In genomic region chr4:67520141-67520540, GRCh38 we compare ENCODE assay signal across 24 cellular contexts. TPM values are rescaled to one million over a fixed set of nuclear protein-coding genes. Genes with fewer than 3 reads are reported as not detected.
"Had no signal": no experiment of that assay in that cellular context is flagged by ENCODE, and none has a peak within 500 bp of the region (broad histone marks: within the 10 kb centered on the region; RNA-seq: fewer than 3 reads in every experiment).

No MANE protein-coding gene starts in this region.

- H3K27ac ChIP-seq: cardiac muscle cell, lower lobe of right lung, neural progenitor cell, SJSA1 had no signal

- H3K4me1 ChIP-seq: neural progenitor cell had no signal

- H3K27me3 ChIP-seq: cardiac muscle cell, neural progenitor cell had no signal

- H3K4me1 Mint-ChIP-seq: neural progenitor cell had no signal

- H3K27me3 Mint-ChIP-seq: activated B cell treated with CpG ODN at 0.5 μM for 24 hours; activated CD4-positive, alpha-beta memory T cell treated with anti-CD3 and anti-CD28 coated beads for 36 hours; naive B cell; stimulated activated memory B cell treated with anti-CD40 and anti-IgM and Interleukin-4, amounts not matched to agents 10 μg/mL and 1 μg/mL and 100 μg/mL, for 72 hours had no signal

- H3K9me3 Mint-ChIP-seq: activated B cell treated with CpG ODN at 0.5 μM for 24 hours; activated CD4-positive, alpha-beta memory T cell treated with anti-CD3 and anti-CD28 coated beads for 36 hours; naive B cell; stimulated activated memory B cell treated with anti-CD40 and anti-IgM and Interleukin-4, amounts not matched to agents 10 μg/mL and 1 μg/mL and 100 μg/mL, for 72 hours had no signal

- H3K9me3 ChIP-seq: lower lobe of right lung, SJSA1 had no signal

- DNase-seq: activated B cell treated with CpG ODN at 0.5 μM for 24 hours; activated CD4-positive, alpha-beta memory T cell treated with anti-CD3 and anti-CD28 coated beads for 36 hours; activated CD4-positive, alpha-beta T cell treated with anti-CD3 and anti-CD28 coated beads for 4 hours; activated gamma-delta T cell; activated T-cell treated with anti-CD3 and anti-CD28 coated beads, Interleukin-2, amount 50 U/mL, for 4 hours; foreskin fibroblast; kidney; lower lobe of right lung; naive B cell; posterior cingulate gyrus; small intestine; stimulated activated CD4-positive, alpha-beta T cell treated with anti-CD3 and anti-CD28 coated beads, Interleukin-2, amount 100 ng/mL, for 24 hours; T-helper 1 cell had no signal

- H3K27ac Mint-ChIP-seq: activated B cell treated with CpG ODN at 0.5 μM for 24 hours; activated CD4-positive, alpha-beta memory T cell treated with anti-CD3 and anti-CD28 coated beads for 36 hours; neural progenitor cell; stimulated activated memory B cell treated with anti-CD40 and anti-IgM and Interleukin-4, amounts not matched to agents 10 μg/mL and 1 μg/mL and 100 μg/mL, for 72 hours had no signal

- ATAC-seq: activated T-cell treated with anti-CD3 and anti-CD28 coated beads, Interleukin-2, amount 50 U/mL, for 4 hours; sciatic nerve; stimulated activated memory B cell treated with anti-CD40 and anti-IgM and Interleukin-4, amounts not matched to agents 10 μg/mL and 1 μg/mL and 100 μg/mL, for 72 hours had no signal

- H3K4me3 ChIP-seq: cardiac muscle cell, lower lobe of right lung, neural progenitor cell, SJSA1 had no signal

- H3K4me3 Mint-ChIP-seq: activated B cell treated with CpG ODN at 0.5 μM for 24 hours; activated CD4-positive, alpha-beta memory T cell treated with anti-CD3 and anti-CD28 coated beads for 36 hours; activated T-cell treated with anti-CD3 and anti-CD28 coated beads, Interleukin-2, amount 50 U/mL, for 4 hours; neural progenitor cell; stimulated activated memory B cell treated with anti-CD40 and anti-IgM and Interleukin-4, amounts not matched to agents 10 μg/mL and 1 μg/mL and 100 μg/mL, for 72 hours had no signal

RNA-seq across cellular contexts. Expression of gene STAP1, which starts 38.4 kb away (rescaled TPM):
- total RNA-seq: cardiac muscle cell, chondrocyte, epithelial cell of proximal tubule, fibroblast of lung, glomerular endothelial cell, mesenteric fat pad, renal cortical epithelial cell, SJSA1 had no signal
